8 cellular contexts compared by ENCODE assay signal in the genomic region with DNA sequence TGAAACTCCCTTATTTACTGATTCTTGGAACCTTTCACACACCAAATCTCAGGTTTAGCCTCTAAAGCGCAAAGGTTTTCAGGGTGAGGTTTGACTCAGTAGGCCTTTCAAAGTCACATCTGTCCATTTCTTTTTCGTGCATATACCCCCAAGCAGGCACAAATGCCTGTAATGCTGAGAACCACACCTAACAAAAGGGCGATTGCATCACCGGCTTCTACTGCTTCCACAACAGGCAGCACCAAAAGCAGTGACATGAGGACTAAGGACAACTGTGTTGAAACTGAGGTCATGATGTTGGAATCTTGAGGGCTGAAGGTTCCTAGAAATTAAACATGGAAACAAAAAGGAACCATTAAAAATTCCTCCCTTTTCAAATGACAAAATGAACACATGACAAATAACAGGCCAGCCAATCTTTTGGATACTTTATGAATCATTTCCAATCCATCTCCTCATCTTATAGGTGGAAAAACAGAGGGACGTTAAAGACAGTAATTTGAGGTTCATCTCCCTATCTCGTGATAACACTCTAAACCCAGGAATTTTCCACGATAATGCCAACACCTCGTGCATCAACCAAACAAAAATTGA. TPM values are rescaled to one million over a fixed set of nuclear protein-coding genes. Genes with fewer than 3 reads are reported as not detected.
DNase-seq lines count a peak whose midpoint lies in the region; ATAC-seq, FAIRE-seq and TF ChIP-seq lines count a peak whose summit lies in the region.
"Not testable (repeated sequence)": the region's sequence is repeated elsewhere in the genome, so short reads cannot be mapped to it uniquely, and the experiment has no call there.

No MANE protein-coding gene starts in this region.

- peaks cover 15 to 23% (median 21%) of the 10 kb centered on the region in 3 donors for H3K4me1 Mint-ChIP-seq in CD8-positive, alpha-beta memory T cell
- peaks cover 11% of the 10 kb centered on the region for H3K4me1 Mint-ChIP-seq in activated naive CD8-positive, alpha-beta T cell treated with anti-CD3 and anti-CD28 coated beads, Interleukin-2, amount 10 ng/mL, durations not matched to agents 7 days and 5 days

- POLR2A ChIA-PET in CD8-positive, alpha-beta memory T cell (lab: Charles Lee); activated naive CD8-positive, alpha-beta T cell treated with anti-CD3 and anti-CD28 coated beads, Interleukin-2, amount 10 ng/mL, durations not matched to agents 7 days and 5 days (lab: Charles Lee): not testable (repeated sequence)
- POLR2A ChIA-PET in SK-N-SH (lab: Yijun Ruan, JAX) = interaction anchor here (0.6 kb wide), 1 partner anchor 100 kb away, joined by 3 read pairs; no protein-coding TSS in a partner anchor

- FAIRE-seq in keratinocyte (lab: Jason Lieb, UNC) = peak; percentile 20

- dilution Hi-C loops in keratinocyte (cut with MboI; ENCODE audit: extremely low pct_ligation_motif_present, low sequenced_read_pairs) = not testable (repeated sequence)

- H3K36me3 Mint-ChIP-seq in CD8-positive, alpha-beta memory T cell = peaks cover 5 to 23% (median 8%) of the 10 kb centered on the region in 3 donors
- not testable (repeated sequence) for H3K36me3 Mint-ChIP-seq in activated naive CD8-positive, alpha-beta T cell treated with anti-CD3 and anti-CD28 coated beads, Interleukin-2, amount 10 ng/mL, durations not matched to agents 7 days and 5 days

- not testable (repeated sequence) for H3K4me1 ChIP-seq in CD8-positive, alpha-beta memory T cell (ENCODE audit: insufficient read depth, low read length); parathyroid adenoma
- H3K4me1 ChIP-seq in SK-N-SH (ENCODE audit: control insufficient read depth in 1 of 2, insufficient read depth in 2 of 2, low read depth in 1 of 2, low read length in 1 of 2) (peaks cover 7 to 24% of the 10 kb centered on the region in 2 experiments; a peak in 3 of 4 replicates), keratinocyte (ENCODE audit: control insufficient read depth, extremely low read depth, insufficient read depth, low read length) (peaks cover 11% of the 10 kb centered on the region), transverse colon (peaks cover 0 to 12% (median 4%) of the 10 kb centered on the region in 4 donors)

- not testable (repeated sequence) for H3F3A ChIP-seq in SK-N-SH (replicated peaks; ENCODE audit: insufficient read depth)

- H3K27ac ChIP-seq in CD8-positive, alpha-beta memory T cell (ENCODE audit: low read depth, low read length) = peak overlapping the region; percentile 47
- H3K27ac ChIP-seq in SK-N-SH (ENCODE audit: low read depth in 2 of 2, low read length in 1 of 2) (peak overlapping the region; percentile 65 to 94), epithelial cell of prostate (peak overlapping the region; percentile 55), keratinocyte (ENCODE audit: control insufficient read depth, insufficient read depth, low read length) (peak overlapping the region; percentile 83), transverse colon (peak overlapping the region in 2 of 4 donors; percentile 47 to 71)
- not testable (repeated sequence) for H3K27ac ChIP-seq in parathyroid adenoma

- H3K9ac ChIP-seq in SK-N-SH = peak overlapping the region; percentile 67; the same call in 1 of the 2 replicates
- peak overlapping the region; percentile 77 for H3K9ac ChIP-seq in keratinocyte (ENCODE audit: control insufficient read depth, extremely low read depth, insufficient read depth, low read length)
- H3K9ac ChIP-seq in parathyroid adenoma = not testable (repeated sequence)

- peak overlapping the region; percentile 44 to 99 (median 92) for H3K4me3 Mint-ChIP-seq in CD8-positive, alpha-beta memory T cell
- peak overlapping the region; percentile 96 for H3K4me3 Mint-ChIP-seq in activated naive CD8-positive, alpha-beta T cell treated with anti-CD3 and anti-CD28 coated beads, Interleukin-2, amount 10 ng/mL, durations not matched to agents 7 days and 5 days

- TF ChIP-seq EP300 in SK-N-SH (IDR thresholded peaks at IDR 0.05; ENCODE audit: borderline replicate concordance in 1 of 2, low read depth in 1 of 2, low read length in 1 of 2); transverse colon (IDR thresholded peaks at IDR 0.05; ENCODE audit: low read depth): not testable (repeated sequence)

- not testable (repeated sequence) for H3K9me2 ChIP-seq in SK-N-SH

- H2AFZ ChIP-seq in SK-N-SH (ENCODE audit: low read depth) (peak overlapping the region; percentile 76), keratinocyte (ENCODE audit: control insufficient read depth, low read length) (peak overlapping the region; percentile 10), parathyroid adenoma (peak overlapping the region; percentile 70)

- not testable (repeated sequence) for H3K36me3 ChIP-seq in CD8-positive, alpha-beta memory T cell (ENCODE audit: insufficient read depth, low read length); keratinocyte (ENCODE audit: control insufficient read depth in 2 of 2, extremely low read depth in 1 of 2, insufficient read depth in 2 of 2, low read length in 2 of 2); parathyroid adenoma (ENCODE audit: control insufficient read depth, insufficient read depth, low read length); transverse colon
- H3K36me3 ChIP-seq in SK-N-SH (replicated peaks in 1 of 2; ENCODE audit: control insufficient read depth in 1 of 2, insufficient read depth in 2 of 2, low read length in 1 of 2) = peaks cover 32 to 35% of the 10 kb centered on the region in 2 experiments

- H3K4me2 ChIP-seq in SK-N-SH (peak overlapping the region; percentile 65), keratinocyte (ENCODE audit: control insufficient read depth, extremely low read depth, insufficient read depth, low read depth, low read length) (peak overlapping the region; percentile 79), parathyroid adenoma (ENCODE audit: low read length) (peak overlapping the region; percentile 89)

- intact Hi-C loops in transverse colon (cut with DNase I; ENCODE audit: low total_unique reads) = loop anchor here (10.0 kb wide), 1 partner anchor 1553 kb away; a partner anchor contains a TSS

- not testable (repeated sequence) for H3K9me3 Mint-ChIP-seq in CD8-positive, alpha-beta memory T cell; activated naive CD8-positive, alpha-beta T cell treated with anti-CD3 and anti-CD28 coated beads, Interleukin-2, amount 10 ng/mL, durations not matched to agents 7 days and 5 days

- not testable (repeated sequence) for DNase-seq in CD8-positive, alpha-beta memory T cell; SK-N-SH; activated naive CD8-positive, alpha-beta T cell treated with anti-CD3 and anti-CD28 coated beads, Interleukin-2, amount 10 ng/mL, durations not matched to agents 7 days and 5 days; epithelial cell of prostate (ENCODE audit: low read depth, low spot score); keratinocyte (ENCODE audit: low read depth, low spot score); transverse colon
- peak; percentile 33 for DNase-seq in KBM-7

- not testable (repeated sequence) for TF ChIP-seq POLR2A in transverse colon (IDR thresholded peaks at IDR 0.05)

- not testable (repeated sequence) for H4K20me1 ChIP-seq in SK-N-SH (ENCODE audit: insufficient read depth); keratinocyte (ENCODE audit: control insufficient read depth, extremely low read depth, insufficient read depth, low read length)

- not testable (repeated sequence) for TF ChIP-seq CTCF in SK-N-SH (IDR thresholded peaks at IDR 0.05); keratinocyte (optimal IDR thresholded peaks at IDR 0.05 in 1 of 3, IDR thresholded peaks at IDR 0.05 in 1 of 3, conservative IDR thresholded peaks at IDR 0.05 in 1 of 3; ENCODE audit: extremely low read depth in 1 of 3, insufficient read depth in 2 of 3, low read length in 3 of 3); parathyroid adenoma (IDR thresholded peaks at IDR 0.05); transverse colon (IDR thresholded peaks at IDR 0.05)

- in situ Hi-C loops in KBM-7 (cut with MboI; ENCODE audit: low pct_unique_long_range_greater_than_20kb, low sequenced_read_pairs); transverse colon (cut with MboI; ENCODE audit: low pct_ligation_motif_present in 1 of 4, low pct_unique_long_range_greater_than_20kb in 1 of 4, low sequenced_read_pairs in 3 of 4): not testable (repeated sequence)

- not testable (repeated sequence) for TF ChIP-seq RAD21 in SK-N-SH (IDR thresholded peaks at IDR 0.05; ENCODE audit: low read length)

- peak overlapping the region; percentile 9 for H3K4me3 ChIP-seq in CD8-positive, alpha-beta memory T cell (ENCODE audit: low read length)
- H3K4me3 ChIP-seq in SK-N-SH (ENCODE audit: low read depth in 2 of 2, low read length in 1 of 2) = peak overlapping the region; percentile 80 to 89
- H3K4me3 ChIP-seq in keratinocyte (ENCODE audit: control insufficient read depth in 2 of 3, extremely low read depth in 1 of 3, insufficient read depth in 2 of 3, low read depth in 1 of 3, low read length in 3 of 3) = peak overlapping the region; percentile 60 to 92 (median 90)
- H3K4me3 ChIP-seq in parathyroid adenoma (ENCODE audit: low read depth, low read length) = peak overlapping the region; percentile 88
- H3K4me3 ChIP-seq in transverse colon = peak overlapping the region in 3 of 4 donors; percentile 47 to 65 (median 47)

- not testable (repeated sequence) for H3K27me3 ChIP-seq in CD8-positive, alpha-beta memory T cell (ENCODE audit: insufficient read depth, low read length, poor library complexity, severe bottlenecking); SK-N-SH (ENCODE audit: insufficient read depth); keratinocyte (ENCODE audit: control insufficient read depth, extremely low read depth, insufficient read depth, low read length); parathyroid adenoma (ENCODE audit: control insufficient read depth, insufficient read depth, low read length); transverse colon

- not testable (repeated sequence) for ATAC-seq in activated naive CD8-positive, alpha-beta T cell treated with anti-CD3 and anti-CD28 coated beads, Interleukin-2, amount 10 ng/mL, durations not matched to agents 7 days and 5 days (ENCODE audit: low read depth)

- H3K9me3 ChIP-seq in CD8-positive, alpha-beta memory T cell (ENCODE audit: low read length); SK-N-SH; keratinocyte (ENCODE audit: control insufficient read depth, low read depth, low read length); parathyroid adenoma (ENCODE audit: control insufficient read depth, low read length); transverse colon: not testable (repeated sequence)

- 59% methylated on average over 8 of the region's 8 CpGs for WGBS in SK-N-SH (ENCODE audit: low lambda C conversion rate)
- 79 to 83% methylated on average over 6 to 8 of the region's 8 CpGs for WGBS in transverse colon (ENCODE audit: low coverage in 1 of 2), 2 donors

- not testable (repeated sequence) for H3K9me1 ChIP-seq in keratinocyte (ENCODE audit: control insufficient read depth, extremely low read depth, insufficient read depth, low read length)

- H3K27ac Mint-ChIP-seq in CD8-positive, alpha-beta memory T cell = peak overlapping the region in 3 of 8 donors; percentile 8 to 33 (median 26)
- peak overlapping the region; percentile 1 for H3K27ac Mint-ChIP-seq in activated naive CD8-positive, alpha-beta T cell treated with anti-CD3 and anti-CD28 coated beads, Interleukin-2, amount 10 ng/mL, durations not matched to agents 7 days and 5 days

- not testable (repeated sequence) for H3K27me3 Mint-ChIP-seq in CD8-positive, alpha-beta memory T cell; activated naive CD8-positive, alpha-beta T cell treated with anti-CD3 and anti-CD28 coated beads, Interleukin-2, amount 10 ng/mL, durations not matched to agents 7 days and 5 days

- H3K79me2 ChIP-seq in SK-N-SH (ENCODE audit: insufficient read depth); keratinocyte (ENCODE audit: control insufficient read depth, insufficient read depth, low read length); parathyroid adenoma: not testable (repeated sequence)

- CTCF ChIA-PET in CD8-positive, alpha-beta memory T cell (lab: Charles Lee) = not testable (repeated sequence)
- CTCF ChIA-PET in SK-N-SH (lab: Yijun Ruan, JAX) = interaction anchor here (1.0 kb wide), 1 partner anchor 27 kb away, joined by 3 read pairs; no protein-coding TSS in a partner anchor

RNA-seq across cellular contexts. Expression of a gene that starts 1.0 kb away (rescaled TPM):
- total RNA-seq in CD8-positive, alpha-beta memory T cell = 10 to 100 TPM; 47.9 to 52.4 TPM
- polyA plus RNA-seq in CD8-positive, alpha-beta memory T cell = 53.3 TPM
- polyA plus RNA-seq in SK-N-SH (2012; rRNA removed) (46.5 and 68.8 TPM in 2 replicates), keratinocyte (57.5 to 94.5 TPM (median 77.5 TPM) in 3 replicates)
- polyA plus RNA-seq in SK-N-SH (2012; cell fraction: cytosol; rRNA removed) = 83.9 and 98.6 TPM in 2 replicates
- 11.7 and 19.9 TPM in 2 replicates for polyA plus RNA-seq in SK-N-SH (2012; cell fraction: nucleus; rRNA removed)
- 10 to 100 TPM; 23.9 to 24.2 TPM for total RNA-seq in activated naive CD8-positive, alpha-beta T cell treated with anti-CD3 and anti-CD28 coated beads, Interleukin-2, amount 10 ng/mL, durations not matched to agents 7 days and 5 days
- polyA plus RNA-seq in keratinocyte (2011; ENCODE audit: low read depth) = 19.4 TPM
- polyA plus RNA-seq in keratinocyte (2011; cell fraction: cytosol; rRNA removed) = 61.1 and 114 TPM in 2 replicates
- 21.9 and 23.3 TPM in 2 replicates for polyA plus RNA-seq in keratinocyte (2011; cell fraction: nucleus; rRNA removed)
- 37.0 and 55.9 TPM in 2 replicates for polyA plus RNA-seq in keratinocyte (2012; ENCODE audit: low replicate concordance)
- 18.6 to 27.9 TPM (median 26.5 TPM) in 3 replicates for polyA minus RNA-seq in keratinocyte
- 19.6 TPM for polyA minus RNA-seq in keratinocyte (2011; cell fraction: cytosol; rRNA and poly(A)+ RNA removed)
- polyA minus RNA-seq in keratinocyte (2011; cell fraction: nucleus; rRNA and poly(A)+ RNA removed) = 3.9 and 8.4 TPM in 2 replicates
- total RNA-seq in transverse colon = 10 to 100 TPM in 3 of 4 donors, 1 to 10 TPM in 1; 4.6 to 36.0 (median 30.1) TPM

RNA-seq across cellular contexts. Expression of a gene that starts 30.8 kb away (rescaled TPM):
- not detected for total RNA-seq in CD8-positive, alpha-beta memory T cell
- polyA plus RNA-seq in CD8-positive, alpha-beta memory T cell = not detected
- polyA plus RNA-seq in SK-N-SH (2012; rRNA removed) (2.9 and 4.3 TPM in 2 replicates), keratinocyte (1.6 to 2.0 TPM (median 2.0 TPM) in 3 replicates)
- polyA plus RNA-seq in SK-N-SH (2012; cell fraction: cytosol; rRNA removed) = 4.0 and 4.8 TPM in 2 replicates
- polyA plus RNA-seq in SK-N-SH (2012; cell fraction: nucleus; rRNA removed) = 1.5 and 3.5 TPM in 2 replicates
- not detected for total RNA-seq in activated naive CD8-positive, alpha-beta T cell treated with anti-CD3 and anti-CD28 coated beads, Interleukin-2, amount 10 ng/mL, durations not matched to agents 7 days and 5 days
- 0.11 TPM for polyA plus RNA-seq in keratinocyte (2011; ENCODE audit: low read depth)
- 0.71 and 1.3 TPM in 2 replicates for polyA plus RNA-seq in keratinocyte (2011; cell fraction: cytosol; rRNA removed)
- polyA plus RNA-seq in keratinocyte (2011; cell fraction: nucleus; rRNA removed) = 1.6 and 1.9 TPM in 2 replicates
- 0.44 and 0.77 TPM in 2 replicates for polyA plus RNA-seq in keratinocyte (2012; ENCODE audit: low replicate concordance)
- polyA minus RNA-seq in keratinocyte = 1.2 to 2.1 TPM (median 1.8 TPM) in 3 replicates
- polyA minus RNA-seq in keratinocyte (2011; cell fraction: cytosol; rRNA and poly(A)+ RNA removed) = not detected
- polyA minus RNA-seq in keratinocyte (2011; cell fraction: nucleus; rRNA and poly(A)+ RNA removed) = 0.84 and 1.9 TPM in 2 replicates
- under 1 TPM in 2 of 4 donors, not detected in 2; 0.16 to 0.27 TPM for total RNA-seq in transverse colon

Comparison
In these comparisons a context has a peak if more than half of its experiments do, and no peak if none do; other contexts are left out.
1. H3K4me3 ChIP-seq: peak in every context shown above with its lines; median percentile 90 in keratinocyte; 88 in parathyroid adenoma; 84 in SK-N-SH; 47 in transverse colon; 9 in CD8-positive, alpha-beta memory T cell.
2. H2AFZ ChIP-seq: peak in every context shown above with its lines; median percentile 76 in SK-N-SH; 70 in parathyroid adenoma; 10 in keratinocyte.